ENCODE assay signal across 8 cellular contexts in genomic region chr21:39379986-39380891, GRCh38. TPM values are rescaled to one million over a fixed set of nuclear protein-coding genes. Genes with fewer than 3 reads are reported as not detected.
A peak's percentile ranks its signal among the peaks of the same experiment; 100 is the strongest.
DNase-seq lines count a peak whose midpoint lies in the region; ATAC-seq, FAIRE-seq and TF ChIP-seq lines count a peak whose summit lies in the region.

No MANE protein-coding gene starts in this region.

- H3K36me3 ChIP-seq in kidney (ENCODE audit: control insufficient read depth in 1 of 2, insufficient read depth in 2 of 2, low read length in 2 of 2) = no peaks in the 10 kb centered on the region

- no peaks in the 10 kb centered on the region for H3K9me3 ChIP-seq in kidney (ENCODE audit: control insufficient read depth in 1 of 2, low read length in 2 of 2)

- H3K4me3 ChIP-seq in AG10803 (ENCODE audit: low read length) (peak overlapping the region; percentile 91), kidney (ENCODE audit: low read length in 2 of 2) (peak overlapping the region; percentile 64 to 99)

- peaks cover 4 to 6% of the 10 kb centered on the region in 2 donors for H3K4me1 ChIP-seq in kidney (ENCODE audit: control insufficient read depth in 1 of 2, insufficient read depth in 1 of 2, low read depth in 1 of 2, low read length in 2 of 2)

- DNase-seq in AG10803 (ENCODE audit: low read depth) (peak; percentile 96), NCI-H446 (lab: John Stamatoyannopoulos, UW) (peak; percentile 81 to 95), cerebellar nuclear complex (lab: John Stamatoyannopoulos, UW) (peak; percentile 18 to 50), kidney (peak; percentile 98)
- peak; percentile 88 for DNase-seq in activated CD4-positive, CD25-positive, alpha-beta regulatory T cell treated with anti-CD3 and anti-CD28 coated beads, Interleukin-2, amount 50 U/mL, for 72 hours
- DNase-seq in stimulated activated CD4-positive, alpha-beta T cell treated with anti-CD3 and anti-CD28 coated beads, Interleukin-15, amount 100 ng/mL, for 1 hour (ENCODE audit: low read depth in 1 of 2, low spot score in 1 of 2) = peak; percentile 73 to 79

- FAIRE-seq in kidney (lab: Jason Lieb, UNC) = no peak

- no peak for TF ChIP-seq CTCF in AG10803 (conservative IDR thresholded peaks at IDR 0.05; ENCODE audit: low read length)
- TF ChIP-seq CTCF in kidney (IDR thresholded peaks at IDR 0.05; ENCODE audit: borderline replicate concordance, extremely low read depth, insufficient read depth) = no peak

- ATAC-seq in GM19043 (IDR thresholded peaks at IDR 0.05; ENCODE audit: low read depth, unreplicated experiment) (peak; percentile 97), HG03354 (IDR thresholded peaks at IDR 0.05; ENCODE audit: poor library complexity, severe bottlenecking, unreplicated experiment) (peak; percentile 97)

- intact Hi-C loops in kidney (cut with DNase I) = no loop called here

- H3K9ac ChIP-seq in kidney (ENCODE audit: low read length in 2 of 2) = peak overlapping the region; percentile 35 to 93

- H3K27ac ChIP-seq in kidney (ENCODE audit: low read depth in 2 of 2, low read length in 2 of 2) = peak overlapping the region; percentile 74 to 87

RNA-seq across cellular contexts. Expression of gene HMGN1, which starts 31.4 kb away (rescaled TPM):
- 205 TPM for total RNA-seq in kidney
- 174 TPM for polyA plus RNA-seq in kidney (ENCODE audit: insufficient read depth, low read depth, low replicate concordance)

Comparison
In these comparisons a context has a peak if more than half of its experiments do, and no peak if none do; other contexts are left out.
1. Peak in every context shown above with its lines: DNase-seq, ATAC-seq, H3K4me3 ChIP-seq and H3K27ac ChIP-seq.
2. DNase-seq: peak in every context shown above with its lines; median percentile 98 in kidney; 96 in AG10803; 88 in NCI-H446; 88 in activated CD4-positive, CD25-positive, alpha-beta regulatory T cell treated with anti-CD3 and anti-CD28 coated beads, Interleukin-2, amount 50 U/mL, for 72 hours; 76 in stimulated activated CD4-positive, alpha-beta T cell treated with anti-CD3 and anti-CD28 coated beads, Interleukin-15, amount 100 ng/mL, for 1 hour; 34 in cerebellar nuclear complex.